In genomic region chr12:48510111-48510510, GRCh38 we compare ENCODE assay signal across 32 cellular contexts. TPM values are rescaled to one million over a fixed set of nuclear protein-coding genes. Genes with fewer than 3 reads are reported as not detected.
"Had no signal": no experiment of that assay in that cellular context is flagged by ENCODE, and none has a peak within 500 bp of the region (broad histone marks: within the 10 kb centered on the region; RNA-seq: fewer than 3 reads in every experiment).

No MANE protein-coding gene starts in this region.

- DNase-seq: stimulated activated CD4-positive, alpha-beta T cell treated with anti-CD3 and anti-CD28 coated beads, Interleukin-2, amount 100 ng/mL, for 48 hours; stimulated activated CD4-positive, alpha-beta T cell treated with anti-CD3 and anti-CD28 coated beads, Interleukin-4, amount 100 ng/mL, for 1 hour; stimulated activated CD4-positive, alpha-beta T cell treated with anti-CD3 and anti-CD28 coated beads, Interleukin-4, amount 100 ng/mL, for 24 hours; stimulated activated CD4-positive, alpha-beta T cell treated with anti-CD3 and anti-CD28 coated beads, Interleukin-4, amount 100 ng/mL, for 4 hours; stimulated activated CD8-positive, alpha-beta memory T cell treated with anti-CD3 and anti-CD28 coated beads, Interleukin-4, amount 100 ng/mL, for 48 hours; stimulated activated naive B cell treated with anti-CD40 and anti-IgM and Interleukin-4, amounts not matched to agents 10 μg/mL and 1 μg/mL and 100 μg/mL, for 72 hours; stimulated activated naive CD4-positive, alpha-beta T cell; stimulated activated naive CD4-positive, alpha-beta T cell treated with Interleukin-2 at 50 U/mL for 16 hours; stimulated activated naive CD8-positive, alpha-beta T cell treated with anti-CD3 and anti-CD28 coated beads, Interleukin-15, amount 100 ng/mL, for 72 hours; stimulated activated naive CD8-positive, alpha-beta T cell treated with anti-CD3 and anti-CD28 coated beads, Interleukin-15, Interleukin-2, amounts not matched to agents 100 U/mL and 50 U/mL, for 24 hours; stomach; substantia nigra; testis; thyroid gland; tibial artery; transverse colon; upper lobe of left lung; upper lobe of right lung; uterus had no signal

- H3K4me3 ChIP-seq: stomach, suprapubic skin, testis, thoracic aorta, thyroid gland, tibial artery, tibial nerve, transverse colon, upper lobe of left lung, upper lobe of right lung, uterus, vagina had no signal

- H3K36me3 ChIP-seq: stomach, suprapubic skin, thoracic aorta, thyroid gland, tibial artery, tibial nerve, transverse colon, upper lobe of left lung, upper lobe of right lung, uterus, vagina had no signal

- H3K4me3 Mint-ChIP-seq: stimulated activated effector memory CD8-positive, alpha-beta T cell treated with anti-CD3 and anti-CD28 coated beads, Interleukin-12 subunit alpha, Interleukin-12 subunit beta, amount 100 ng/mL, for 72 hours; stimulated activated memory B cell treated with anti-CD40 and anti-IgM and Interleukin-4, amounts not matched to agents 10 μg/mL and 1 μg/mL and 100 μg/mL, for 72 hours; stimulated activated naive B cell treated with anti-CD40 and anti-IgM and Interleukin-4, amounts not matched to agents 10 μg/mL and 1 μg/mL and 100 μg/mL, for 72 hours; stimulated activated naive CD8-positive, alpha-beta T cell treated with anti-CD3 and anti-CD28 coated beads, Interleukin-15, amount 100 ng/mL, for 72 hours; stimulated activated naive CD8-positive, alpha-beta T cell treated with anti-CD3 and anti-CD28 coated beads, Interleukin-15, Interleukin-2, amounts not matched to agents 100 ng/mL and 50 ng/mL, for 24 hours; type B pancreatic cell had no signal

- ATAC-seq: stimulated activated effector memory CD8-positive, alpha-beta T cell treated with anti-CD3 and anti-CD28 coated beads, Interleukin-12 subunit alpha, Interleukin-12 subunit beta, amount 100 ng/mL, for 72 hours; stimulated activated memory B cell treated with anti-CD40 and anti-IgM and Interleukin-4, amounts not matched to agents 10 μg/mL and 1 μg/mL and 100 μg/mL, for 72 hours; stimulated activated naive B cell treated with anti-CD40 and anti-IgM and Interleukin-4, amounts not matched to agents 10 μg/mL and 1 μg/mL and 100 μg/mL, for 72 hours; stimulated activated naive CD8-positive, alpha-beta T cell treated with anti-CD3 and anti-CD28 coated beads, Interleukin-15, amount 100 ng/mL, for 72 hours; stimulated activated naive CD8-positive, alpha-beta T cell treated with anti-CD3 and anti-CD28 coated beads, Interleukin-15, Interleukin-2, amounts not matched to agents 100 U/mL and 50 U/mL, for 24 hours; upper lobe of right lung had no signal

- H3K4me1 ChIP-seq: stomach, suprapubic skin, testis, thyroid gland, tibial artery, tibial nerve, transverse colon, upper lobe of left lung, upper lobe of right lung, uterus, vagina had no signal

- H3K9me3 ChIP-seq: suprapubic skin, testis, thoracic aorta, thyroid gland, tibial artery, upper lobe of right lung, uterus, vagina had no signal

- H3K27me3 ChIP-seq: stomach, testis, thyroid gland, tibial artery, tibial nerve, transverse colon, upper lobe of left lung, upper lobe of right lung, uterus, vagina had no signal

- H3K36me3 Mint-ChIP-seq: stimulated activated effector memory CD8-positive, alpha-beta T cell treated with anti-CD3 and anti-CD28 coated beads, Interleukin-12 subunit alpha, Interleukin-12 subunit beta, amount 100 ng/mL, for 72 hours; stimulated activated memory B cell treated with anti-CD40 and anti-IgM and Interleukin-4, amounts not matched to agents 10 μg/mL and 1 μg/mL and 100 μg/mL, for 72 hours; type B pancreatic cell had no signal

- H3K27me3 Mint-ChIP-seq: stimulated activated naive CD8-positive, alpha-beta T cell treated with anti-CD3 and anti-CD28 coated beads, Interleukin-15, amount 100 ng/mL, for 72 hours had no signal

- H3K4me1 Mint-ChIP-seq: stimulated activated effector memory CD8-positive, alpha-beta T cell treated with anti-CD3 and anti-CD28 coated beads, Interleukin-12 subunit alpha, Interleukin-12 subunit beta, amount 100 ng/mL, for 72 hours had no signal

- H3K27ac Mint-ChIP-seq: stimulated activated effector memory CD8-positive, alpha-beta T cell treated with anti-CD3 and anti-CD28 coated beads, Interleukin-12 subunit alpha, Interleukin-12 subunit beta, amount 100 ng/mL, for 72 hours; stimulated activated memory B cell treated with anti-CD40 and anti-IgM and Interleukin-4, amounts not matched to agents 10 μg/mL and 1 μg/mL and 100 μg/mL, for 72 hours; stimulated activated naive B cell treated with anti-CD40 and anti-IgM and Interleukin-4, amounts not matched to agents 10 μg/mL and 1 μg/mL and 100 μg/mL, for 72 hours; stimulated activated naive CD8-positive, alpha-beta T cell treated with anti-CD3 and anti-CD28 coated beads, Interleukin-15, amount 100 ng/mL, for 72 hours; stimulated activated naive CD8-positive, alpha-beta T cell treated with anti-CD3 and anti-CD28 coated beads, Interleukin-15, Interleukin-2, amounts not matched to agents 100 ng/mL and 50 ng/mL, for 24 hours; type B pancreatic cell had no signal

- H3K27ac ChIP-seq: stomach, suprapubic skin, testis, thoracic aorta, thyroid gland, tibial artery, tibial nerve, transverse colon, upper lobe of left lung, upper lobe of right lung, uterus, vagina had no signal

- H3K9me3 Mint-ChIP-seq: stimulated activated effector memory CD8-positive, alpha-beta T cell treated with anti-CD3 and anti-CD28 coated beads, Interleukin-12 subunit alpha, Interleukin-12 subunit beta, amount 100 ng/mL, for 72 hours had no signal

RNA-seq across cellular contexts. Expression of gene OR8S1, which starts 15.3 kb away (rescaled TPM):
- total RNA-seq: stomach, subcutaneous adipose tissue, suprapubic skin, temporal lobe, testis, thoracic aorta, thyroid gland, transverse colon, upper lobe of left lung, upper lobe of right lung, ureter, urinary bladder, uterus, vagina had no signal
- polyA plus RNA-seq: stomach, thymus, urinary bladder had no signal

RNA-seq across cellular contexts. Expression of gene C12orf54, which starts 27.8 kb away (rescaled TPM):
- total RNA-seq: subcutaneous adipose tissue, suprapubic skin, temporal lobe, thoracic aorta, thyroid gland, upper lobe of right lung, vagina had no signal

RNA-seq across cellular contexts. Expression of gene ANP32D, which starts 37.8 kb away (rescaled TPM):
- total RNA-seq: subcutaneous adipose tissue, suprapubic skin, thyroid gland, transverse colon, ureter, urinary bladder, uterus, vagina had no signal
- polyA plus RNA-seq: stomach, urinary bladder had no signal

RNA-seq across cellular contexts. Expression of gene LALBA, which starts 59.7 kb away (rescaled TPM):
- total RNA-seq: stomach, subcutaneous adipose tissue, suprapubic skin, temporal lobe, thoracic aorta, thyroid gland, tibial nerve, transverse colon, upper lobe of left lung, upper lobe of right lung, ureter, urinary bladder, uterus, vagina had no signal
- polyA plus RNA-seq: stomach, urinary bladder had no signal
